16 cellular contexts compared by ENCODE assay signal in the genomic region with DNA sequence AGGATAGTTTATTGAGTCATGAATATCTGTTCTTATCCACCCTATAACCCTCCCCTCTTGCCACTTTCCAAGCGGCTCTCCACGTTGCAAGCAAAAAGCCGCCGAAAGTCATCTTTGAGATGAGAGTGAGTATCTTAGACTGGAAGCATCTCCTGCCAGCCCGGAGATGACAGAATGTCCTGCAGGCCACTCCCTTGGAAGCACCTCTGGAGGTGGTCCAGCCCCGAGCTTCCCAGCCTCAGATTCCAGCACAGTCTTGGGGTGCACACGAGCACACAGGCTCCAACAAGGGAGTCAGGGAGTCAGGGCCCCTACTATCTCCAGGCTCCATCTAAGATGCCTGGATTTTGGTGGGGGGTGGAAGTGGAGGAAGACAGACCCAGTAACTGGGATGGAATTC. TPM values are rescaled to one million over a fixed set of nuclear protein-coding genes. Genes with fewer than 3 reads are reported as not detected.
"Had no signal": no experiment of that assay in that cellular context is flagged by ENCODE, and none has a peak within 500 bp of the region (broad histone marks: within the 10 kb centered on the region; RNA-seq: fewer than 3 reads in every experiment).

No MANE protein-coding gene starts in this region.

- H3K27ac ChIP-seq: dorsolateral prefrontal cortex, lower lobe of right lung, neural progenitor cell, pancreas had no signal

- H3K9me3 ChIP-seq: lower lobe of right lung, pancreas, sigmoid colon had no signal

- H3K9ac ChIP-seq: neural progenitor cell had no signal

- H3K36me3 ChIP-seq: lower lobe of right lung, neural progenitor cell, pancreas, sigmoid colon had no signal

- H3K4me3 ChIP-seq: lower lobe of right lung, neural progenitor cell, pancreas, sigmoid colon had no signal

- H2AFZ ChIP-seq: neural progenitor cell had no signal

- DNase-seq: activated CD4-positive, alpha-beta T cell treated with anti-CD3 and anti-CD28 coated beads, Interleukin-2, amount 10 ng/mL, durations not matched to agents 24 days and 14 days; activated CD4-positive, CD25-positive, alpha-beta regulatory T cell; activated CD8-positive, alpha-beta memory T cell treated with anti-CD3 and anti-CD28 coated beads, Interleukin-2, amount 50 U/mL, for 4 hours; activated CD8-positive, alpha-beta T cell treated with anti-CD3 and anti-CD28 coated beads, Interleukin-2, amount 10 ng/mL, durations not matched to agents 7 days and 5 days; activated naive CD8-positive, alpha-beta T cell treated with anti-CD3 and anti-CD28 coated beads, Interleukin-2, amount 10 ng/mL, durations not matched to agents 7 days and 5 days; activated T-cell treated with anti-CD3 and anti-CD28 coated beads, Interleukin-2, amount 50 U/mL, for 72 hours; dorsolateral prefrontal cortex; lower lobe of right lung; pancreas; stimulated activated CD4-positive, alpha-beta T cell treated with anti-CD3 and anti-CD28 coated beads, Interleukin-1b, Interleukin-23, amount 100 ng/mL, for 48 hours; stimulated activated naive CD8-positive, alpha-beta T cell treated with anti-CD3 and anti-CD28 coated beads, Interleukin-15, amount 100 ng/mL, for 72 hours; T-helper 17 cell had no signal

- FAIRE-seq: bronchial epithelial cell, pancreas, TTC549 had no signal

- H3K4me2 ChIP-seq: neural progenitor cell had no signal

- ATAC-seq: activated CD8-positive, alpha-beta T cell treated with anti-CD3 and anti-CD28 coated beads, Interleukin-2, amount 10 ng/mL, durations not matched to agents 7 days and 5 days; activated T-cell treated with anti-CD3 and anti-CD28 coated beads, Interleukin-2, amount 50 U/mL, for 72 hours; pancreas; stimulated activated naive CD8-positive, alpha-beta T cell treated with anti-CD3 and anti-CD28 coated beads, Interleukin-15, amount 100 ng/mL, for 72 hours; T-helper 17 cell had no signal

- H3K27me3 ChIP-seq: pancreas, sigmoid colon had no signal

RNA-seq across cellular contexts. Expression of a gene that starts 5.5 kb away (rescaled TPM):
- total RNA-seq: activated CD4-positive, alpha-beta T cell treated with anti-CD3 and anti-CD28 coated beads, Interleukin-2, amount 10 ng/mL, durations not matched to agents 24 days and 14 days; activated CD8-positive, alpha-beta T cell treated with anti-CD3 and anti-CD28 coated beads, Interleukin-2, amount 10 ng/mL, durations not matched to agents 7 days and 5 days; activated naive CD8-positive, alpha-beta T cell treated with anti-CD3 and anti-CD28 coated beads, Interleukin-2, amount 10 ng/mL, durations not matched to agents 7 days and 5 days; activated T-cell treated with anti-CD3 and anti-CD28 coated beads, Interleukin-2, amount 50 U/mL, for 72 hours; T-helper 17 cell had no signal
